14 cellular contexts compared by ENCODE assay signal in the genomic region with DNA sequence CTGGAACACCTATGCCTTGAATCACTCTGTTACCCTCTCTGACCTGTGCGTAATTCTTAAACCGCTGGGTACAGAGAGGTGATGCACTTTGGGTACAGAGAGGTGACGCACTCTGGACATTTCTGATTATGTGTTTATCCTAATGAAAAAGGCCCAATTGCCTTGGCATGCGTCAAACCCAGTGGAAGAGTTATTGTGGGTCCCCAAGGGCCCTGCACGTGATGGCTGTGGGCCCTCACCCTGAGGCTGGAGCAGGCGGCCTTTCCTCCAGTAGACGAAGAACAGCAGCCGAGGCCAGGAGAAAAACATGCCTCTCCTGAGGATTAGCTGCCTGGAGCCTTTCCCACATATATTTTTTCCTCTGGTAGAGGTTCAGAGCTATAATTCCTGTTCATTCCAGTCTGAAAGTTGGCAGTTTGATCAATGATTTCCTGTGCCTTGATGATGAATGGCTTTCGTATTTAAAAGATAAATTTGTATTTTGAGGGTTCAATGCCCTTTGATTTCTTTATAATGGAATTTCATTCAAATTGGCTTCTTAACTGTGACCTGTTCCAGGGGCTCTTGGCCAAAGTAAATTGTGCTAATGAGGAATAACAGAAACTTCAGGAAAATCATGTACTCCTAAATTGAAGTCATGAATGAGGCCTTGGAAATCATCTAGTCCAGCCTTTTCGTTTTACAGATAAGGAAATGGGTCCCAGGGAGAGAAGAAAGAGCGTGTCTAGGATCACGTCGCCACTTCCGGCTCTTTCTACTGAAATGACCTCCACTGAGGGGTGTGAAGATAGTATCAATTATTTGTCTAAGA. TPM values are rescaled to one million over a fixed set of nuclear protein-coding genes. Genes with fewer than 3 reads are reported as not detected.
DNase-seq lines count a peak whose midpoint lies in the region; ATAC-seq and TF ChIP-seq lines count a peak whose summit lies in the region.
"Had no signal": no experiment of that assay in that cellular context is flagged by ENCODE, and none has a peak within 500 bp of the region (broad histone marks: within the 10 kb centered on the region; RNA-seq: fewer than 3 reads in every experiment).

No MANE protein-coding gene starts in this region.

- H3K4me1 ChIP-seq in adrenal gland (replicated peaks in 1 of 2) = peaks cover 0 to 10% of the 10 kb centered on the region in 2 donors
- H3K4me1 ChIP-seq in stomach = peaks cover 0 to 28% (median 14%) of the 10 kb centered on the region in 4 donors
- H3K4me1 ChIP-seq in foreskin keratinocyte = peaks cover 7% of the 10 kb centered on the region

- TF ChIP-seq EP300 in stomach (IDR thresholded peaks at IDR 0.05) = no peak

- H3K36me3 ChIP-seq in adrenal gland (replicated peaks in 1 of 2) (no peaks in the 10 kb centered on the region), stomach (peaks cover 0 to 50% (median 32%) of the 10 kb centered on the region in 4 donors)

- ATAC-seq in HG02759 (IDR thresholded peaks at IDR 0.05; ENCODE audit: unreplicated experiment) (no peak), foreskin keratinocyte (no peak)
- ATAC-seq: activated CD8-positive, alpha-beta T cell treated with anti-CD3 and anti-CD28 coated beads for 36 hours; natural killer cell; SK-N-SH treated with all-trans-retinoic acid at 6 μM for 48 hours had no signal

- H3K27me3 ChIP-seq in adrenal gland = no peaks in the 10 kb centered on the region
- H3K27me3 ChIP-seq in stomach = no peaks in the 10 kb centered on the region
- no peaks in the 10 kb centered on the region for H3K27me3 ChIP-seq in foreskin keratinocyte

- TF ChIP-seq CTCF in adrenal gland (IDR thresholded peaks at IDR 0.05) (no peak), fibroblast of the aortic adventitia (IDR thresholded peaks at IDR 0.05; ENCODE audit: insufficient read depth, low read length) (no peak), stomach (IDR thresholded peaks at IDR 0.05) (no peak), foreskin keratinocyte (conservative IDR thresholded peaks at IDR 0.05) (no peak)

- TF ChIP-seq POLR2A in adrenal gland (IDR thresholded peaks at IDR 0.05) (no peak), stomach (IDR thresholded peaks at IDR 0.05) (no peak)

- H3K9me3 ChIP-seq in adrenal gland (replicated peaks in 1 of 3) = no peaks in the 10 kb centered on the region
- no peaks in the 10 kb centered on the region for H3K9me3 ChIP-seq in stomach

- intact Hi-C loops in adrenal gland (cut with DNase I) (no loop called here), stomach (cut with DNase I; ENCODE audit: low total_unique reads) (no loop called here)

- H3K4me3 ChIP-seq in adrenal gland = no peak overlapping the region
- H3K4me3 ChIP-seq in fibroblast of the aortic adventitia (ENCODE audit: low read depth, low read length) = no peak overlapping the region
- H3K4me3 ChIP-seq in stomach = no peak overlapping the region

- H3K27ac ChIP-seq in adrenal gland (peak overlapping the region in 2 of 5 donors; percentile 65 to 81), stomach (peak overlapping the region in 4 of 5 donors; percentile 20 to 69 (median 58)), foreskin keratinocyte (no peak overlapping the region)

- DNase-seq in adrenal gland (peak in 6 of 7 donors; percentile 37 to 75 (median 56)), fibroblast of the aortic adventitia (ENCODE audit: low read depth) (peak; percentile 89), mucosa of gallbladder (ENCODE audit: low spot score) (peak; percentile 21), stomach (no peak), amygdala (lab: John Stamatoyannopoulos, UW) (no peak), D341Med (ENCODE audit: low spot score) (no peak), foreskin keratinocyte (no peak)
- DNase-seq: activated CD8-positive, alpha-beta T cell treated with anti-CD3 and anti-CD28 coated beads for 36 hours; effector memory CD4-positive, alpha-beta T cell; kidney glomerular epithelial cell; natural killer cell; NCI-H2171 had no signal

- WGBS in adrenal gland, 4 donors = 49 to 84% (median 70%) methylated on average over 13 to 14 of the region's 14 CpGs
- 38 to 55% (median 43%) methylated on average over 14 of the region's 14 CpGs for WGBS in stomach, 5 donors

RNA-seq across cellular contexts. Expression of a gene that starts 22.8 kb away (rescaled TPM):
- 1 to 10 TPM; 3.5 to 10.0 (median 5.9) TPM for total RNA-seq in adrenal gland
- 1 to 10 TPM in 1 of 3 donors, under 1 TPM in 2; 0.24 to 1.3 (median 0.80) TPM for polyA plus RNA-seq in adrenal gland
- total RNA-seq in fibroblast of the aortic adventitia (ENCODE audit: low replicate concordance) = 1.3 and 2.4 TPM in 2 replicates
- 3.4 TPM for total RNA-seq in mucosa of gallbladder
- 10 to 100 TPM in 4 of 5 donors, not detected in 1; 20.5 to 54.3 (median 37.8) TPM for total RNA-seq in stomach
- polyA plus RNA-seq in stomach = 1 to 10 TPM in 2 of 3 donors, under 1 TPM in 1; 0.23 to 7.8 (median 4.5) TPM
- total RNA-seq in foreskin keratinocyte = 3.5 and 4.0 TPM in 2 replicates
- polyA plus RNA-seq in foreskin keratinocyte = 0.08 and 0.23 TPM in 2 replicates

RNA-seq across cellular contexts. Expression of a gene that starts 51.5 kb away (rescaled TPM):
- total RNA-seq in adrenal gland = 1,000 to 10,000 TPM in 6 of 8 donors, 100 to 1,000 TPM in 2; 797 to 1,841 (median 1,459) TPM
- 1,000 to 10,000 TPM; 2,230 to 3,609 (median 3,214) TPM for polyA plus RNA-seq in adrenal gland
- total RNA-seq in fibroblast of the aortic adventitia (ENCODE audit: low replicate concordance) = 1,757 and 2,479 TPM in 2 replicates
- total RNA-seq in mucosa of gallbladder = 1,319 TPM
- 1,000 to 10,000 TPM in 4 of 5 donors, 100 to 1,000 TPM in 1; 925 to 2,164 (median 1,405) TPM for total RNA-seq in stomach
- 1,000 to 10,000 TPM; 3,881 to 4,884 (median 4,624) TPM for polyA plus RNA-seq in stomach
- total RNA-seq in foreskin keratinocyte = 1,971 and 2,035 TPM in 2 replicates
- polyA plus RNA-seq in foreskin keratinocyte = 2,807 and 2,958 TPM in 2 replicates

Comparison
In these comparisons a context has a peak if more than half of its experiments do, and no peak if none do; other contexts are left out.
1. DNase-seq: peak in adrenal gland (6 of 7), fibroblast of the aortic adventitia (single experiment) and mucosa of gallbladder (single experiment); none in stomach (single experiment), amygdala (0 of 56), D341Med (single experiment) and foreskin keratinocyte (0 of 2).